34 cellular contexts compared by ENCODE assay signal in the genomic region with DNA sequence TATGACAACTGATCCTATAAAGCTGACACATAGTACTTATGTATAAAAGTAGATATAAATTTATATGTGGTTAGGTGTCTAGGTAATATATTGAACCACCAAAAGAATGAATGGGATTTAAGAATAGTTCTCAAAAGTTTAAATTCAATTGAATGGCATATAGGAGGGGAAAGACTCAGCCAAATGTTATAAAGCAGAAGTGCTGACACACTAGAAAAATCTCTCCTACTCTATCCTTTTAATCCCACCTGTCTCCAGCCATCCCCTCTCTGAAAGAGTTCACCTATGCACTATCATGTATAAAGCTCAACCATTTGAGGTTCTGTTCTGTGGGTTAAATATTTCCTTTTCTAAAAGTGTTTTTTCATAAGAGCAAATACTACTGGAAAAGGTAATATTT.
"Had no signal": no experiment of that assay in that cellular context is flagged by ENCODE, and none has a peak within 500 bp of the region (broad histone marks: within the 10 kb centered on the region; RNA-seq: fewer than 3 reads in every experiment).

No MANE protein-coding gene starts in this region.

- H3K9me3 ChIP-seq: MG63 had no signal

- H3K27me3 ChIP-seq: MG63 had no signal

- DNase-seq: Karpas-422, Kasumi-1, MG63, MM.1S, MV-4-11, NCI-H1048, NCI-H1092, NCI-H1092 treated with DMSO at 0.1 percent for 48 hours, NCI-H1105, NCI-H1105 treated with DMSO at 0.1 percent for 48 hours, NCI-H1417, NCI-H1417 treated with DMSO at 0.1 percent for 48 hours, NCI-H1436, NCI-H1436 treated with DMSO at 0.1 percent for 48 hours, NCI-H146, NCI-H1694, NCI-H1694 treated with DMSO at 0.1 percent for 48 hours, NCI-H187, NCI-H187 treated with DMSO at 0.1 percent for 48 hours, NCI-H1930, NCI-H2029, NCI-H2029 treated with DMSO at 0.1 percent for 48 hours, NCI-H2081, NCI-H2081 treated with DMSO at 0.1 percent for 48 hours, NCI-H2107, NCI-H2171, NCI-H2171 treated with DMSO at 0.1 percent for 48 hours, NCI-H2227 treated with DMSO at 0.1 percent for 48 hours, NCI-H226, NCI-H345, NCI-H446, NCI-H446 treated with DMSO at 0.1 percent for 48 hours, NCI-H510A, NCI-H510A treated with DMSO at 0.1 percent for 48 hours had no signal

- H3K4me3 ChIP-seq: MG63 had no signal

- H3K36me3 ChIP-seq: MG63 had no signal
